In the genomic region with DNA sequence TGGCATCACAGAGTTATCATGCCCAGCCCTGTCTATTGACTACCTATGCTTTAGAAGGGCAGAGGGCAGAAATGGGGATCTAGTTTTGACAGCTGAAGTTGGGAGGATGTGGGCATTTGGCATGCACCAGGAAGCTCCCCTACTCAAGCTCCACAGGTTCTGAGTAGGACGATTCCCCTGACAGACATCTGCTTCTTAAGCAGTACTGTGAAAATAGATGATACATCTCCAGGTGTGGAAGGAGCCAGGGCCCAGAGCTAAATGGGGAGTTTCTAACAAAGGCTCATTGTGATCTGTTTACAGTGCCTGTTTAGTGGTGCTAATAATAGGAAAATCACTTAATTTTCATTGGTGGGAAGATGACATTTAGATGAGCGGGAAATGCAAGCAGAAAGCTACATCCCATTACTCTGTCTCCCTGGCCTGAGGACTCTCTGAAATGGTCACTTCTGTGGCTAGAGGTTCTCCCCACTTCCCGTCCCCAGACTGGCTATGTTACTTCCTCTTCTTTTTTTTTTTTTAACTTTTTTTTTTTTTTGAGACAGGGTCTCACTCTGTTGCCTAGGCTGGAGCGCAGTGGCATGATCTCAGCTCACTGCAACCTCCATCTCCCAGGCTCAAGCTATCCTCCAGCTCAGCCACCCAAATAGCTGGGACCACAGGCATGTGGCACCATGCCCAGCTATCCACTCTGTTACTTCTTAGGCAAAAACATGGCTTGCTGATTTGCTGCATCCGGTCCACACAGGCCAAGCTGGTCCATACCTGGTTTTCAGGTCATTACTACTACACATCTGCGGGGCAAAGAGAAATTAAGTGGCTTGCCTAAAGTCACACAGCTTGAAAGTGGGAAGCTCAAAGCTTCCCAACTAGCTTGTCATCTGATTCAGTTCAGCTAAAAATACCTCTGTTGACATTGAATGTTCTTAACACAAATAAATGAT, we compare ENCODE assay signal across 11 cellular contexts. TPM values are rescaled to one million over a fixed set of nuclear protein-coding genes. Genes with fewer than 3 reads are reported as not detected.
DNase-seq lines count a peak whose midpoint lies in the region; ATAC-seq and TF ChIP-seq lines count a peak whose summit lies in the region.
"Had no signal": no experiment of that assay in that cellular context is flagged by ENCODE, and none has a peak within 500 bp of the region (broad histone marks: within the 10 kb centered on the region; RNA-seq: fewer than 3 reads in every experiment).

No MANE protein-coding gene starts in this region.

- H3K4me1 Mint-ChIP-seq in activated T-helper 1 cell treated with anti-CD3 and anti-CD28 coated beads, Interleukin-12 subunit alpha, Interleukin-12 subunit beta, Interleukin-2, Interleukin-4 antibody, amounts not matched to agents 30 ng/mL and 10 ng/mL and 1 ng/mL, durations not matched to agents 14 hours and 24 hours and 36 hours (ENCODE audit: low read depth) = no peaks in the 10 kb centered on the region
- H3K4me1 Mint-ChIP-seq in T-cell = peaks cover 0 to 2% (median 0%) of the 10 kb centered on the region in 3 donors

- peaks cover 12 to 33% (median 15%) of the 10 kb centered on the region in 10 experiments for H3K4me1 ChIP-seq in BLaER1 treated with 17β-estradiol and CSF1 and Interleukin-3, amounts not matched to agents 10 nM and 100 nM
- H3K4me1 ChIP-seq in HEK293 (ENCODE audit: control insufficient read depth, insufficient read depth, low read length) = no peaks in the 10 kb centered on the region
- H3K4me1 ChIP-seq in SJCRH30 = peaks cover 13% of the 10 kb centered on the region
- H3K4me1 ChIP-seq in colonic mucosa = no peaks in the 10 kb centered on the region
- H3K4me1 ChIP-seq: body of pancreas had no signal

- POLR2A ChIA-PET in HEK293 (lab: Yijun Ruan, JAX) = interaction anchor here (0.6 to 0.7 kb wide), 3 partner anchors 10 to 95 kb away, joined by 3 to 4 read pairs (median 4); no protein-coding TSS in a partner anchor
- POLR2A ChIA-PET in T-cell (lab: Charles Lee) = no interaction called here

- no peaks in the 10 kb centered on the region for H3K27me3 ChIP-seq in BLaER1 treated with 17β-estradiol and CSF1 and Interleukin-3, amounts not matched to agents 10 nM and 100 nM
- H3K27me3 ChIP-seq in SJCRH30 (no peaks in the 10 kb centered on the region), colonic mucosa (no peaks in the 10 kb centered on the region)
- H3K27me3 ChIP-seq: body of pancreas had no signal

- no peaks in the 10 kb centered on the region for H4K20me1 ChIP-seq in BLaER1 treated with 17β-estradiol and CSF1 and Interleukin-3, amounts not matched to agents 10 nM and 100 nM

- DNase-seq in SJCRH30 (peak; percentile 89 to 90), glomerular visceral epithelial cell (ENCODE audit: extremely low spot score) (peak; percentile 98), NCI-H2171 (lab: John Stamatoyannopoulos, UW) (no peak), T-cell (no peak), colonic mucosa (no peak)
- DNase-seq in activated T-helper 1 cell treated with anti-CD3 and anti-CD28 coated beads, Interleukin-12 subunit alpha, Interleukin-12 subunit beta, Interleukin-2, Interleukin-4 antibody, amounts not matched to agents 30 ng/mL and 10 ng/mL and 1 ng/mL, durations not matched to agents 14 hours and 24 hours and 36 hours (ENCODE audit: low spot score) = no peak

- no peak overlapping the region for H3K27ac Mint-ChIP-seq in activated T-helper 1 cell treated with anti-CD3 and anti-CD28 coated beads, Interleukin-12 subunit alpha, Interleukin-12 subunit beta, Interleukin-2, Interleukin-4 antibody, amounts not matched to agents 30 ng/mL and 10 ng/mL and 1 ng/mL, durations not matched to agents 14 hours and 24 hours and 36 hours
- H3K27ac Mint-ChIP-seq in T-cell = no peak overlapping the region
- H3K27ac Mint-ChIP-seq: natural killer cell treated with Interleukin-12 subunit alpha and Interleukin-12 subunit beta and Interleukin-15 and Interleukin-18, amount 100 ng/mL, for 72 hours had no signal

- H3K36me3 Mint-ChIP-seq in activated T-helper 1 cell treated with anti-CD3 and anti-CD28 coated beads, Interleukin-12 subunit alpha, Interleukin-12 subunit beta, Interleukin-2, Interleukin-4 antibody, amounts not matched to agents 30 ng/mL and 10 ng/mL and 1 ng/mL, durations not matched to agents 14 hours and 24 hours and 36 hours (ENCODE audit: low read depth) = no peaks in the 10 kb centered on the region
- no peaks in the 10 kb centered on the region for H3K36me3 Mint-ChIP-seq in T-cell
- H3K36me3 Mint-ChIP-seq: natural killer cell treated with Interleukin-12 subunit alpha and Interleukin-12 subunit beta and Interleukin-15 and Interleukin-18, amount 100 ng/mL, for 72 hours had no signal

- H3K4me3 Mint-ChIP-seq in activated T-helper 1 cell treated with anti-CD3 and anti-CD28 coated beads, Interleukin-12 subunit alpha, Interleukin-12 subunit beta, Interleukin-2, Interleukin-4 antibody, amounts not matched to agents 30 ng/mL and 10 ng/mL and 1 ng/mL, durations not matched to agents 14 hours and 24 hours and 36 hours = no peak overlapping the region
- no peak overlapping the region for H3K4me3 Mint-ChIP-seq in T-cell
- H3K4me3 Mint-ChIP-seq: natural killer cell treated with Interleukin-12 subunit alpha and Interleukin-12 subunit beta and Interleukin-15 and Interleukin-18, amount 100 ng/mL, for 72 hours had no signal

- ATAC-seq in T-cell (replicated peaks in 1 of 4) = no peak
- ATAC-seq: body of pancreas had no signal

- H3K4me2 ChIP-seq in BLaER1 treated with 17β-estradiol and CSF1 and Interleukin-3, amounts not matched to agents 10 nM and 100 nM = peak overlapping the region; percentile 41 to 89 (median 63)
- H3K4me2 ChIP-seq: PC-9 had no signal

- no peak overlapping the region for H3K4me3 ChIP-seq in BLaER1 treated with 17β-estradiol and CSF1 and Interleukin-3, amounts not matched to agents 10 nM and 100 nM
- H3K4me3 ChIP-seq in HEK293 (ENCODE audit: low read depth, low read length) = no peak overlapping the region
- H3K4me3 ChIP-seq in SJCRH30 = no peak overlapping the region
- no peak overlapping the region for H3K4me3 ChIP-seq in colonic mucosa
- H3K4me3 ChIP-seq: body of pancreas, PC-9 had no signal

- intact Hi-C loops in activated T-helper 1 cell treated with anti-CD3 and anti-CD28 coated beads, Interleukin-12 subunit alpha, Interleukin-12 subunit beta, Interleukin-2, Interleukin-4 antibody, amounts not matched to agents 30 ng/mL and 10 ng/mL and 1 ng/mL, durations not matched to agents 14 hours and 24 hours and 36 hours (cut with micrococcal nuclease) = no loop called here
- intact Hi-C loops in colonic mucosa (cut with DNase I) = no loop called here

- H3K27me3 Mint-ChIP-seq in activated T-helper 1 cell treated with anti-CD3 and anti-CD28 coated beads, Interleukin-12 subunit alpha, Interleukin-12 subunit beta, Interleukin-2, Interleukin-4 antibody, amounts not matched to agents 30 ng/mL and 10 ng/mL and 1 ng/mL, durations not matched to agents 14 hours and 24 hours and 36 hours (ENCODE audit: insufficient read depth) = peaks cover 6% of the 10 kb centered on the region
- no peaks in the 10 kb centered on the region for H3K27me3 Mint-ChIP-seq in T-cell
- H3K27me3 Mint-ChIP-seq: natural killer cell treated with Interleukin-12 subunit alpha and Interleukin-12 subunit beta and Interleukin-15 and Interleukin-18, amount 100 ng/mL, for 72 hours had no signal

- peak overlapping the region in 2 of 11 experiments; percentile 41 to 46; a peak in 3 of 22 replicates for H3K27ac ChIP-seq in BLaER1 treated with 17β-estradiol and CSF1 and Interleukin-3, amounts not matched to agents 10 nM and 100 nM
- no peak overlapping the region for H3K27ac ChIP-seq in HEK293 (ENCODE audit: extremely low read depth, low read depth, low read length)
- H3K27ac ChIP-seq in SJCRH30 = peak overlapping the region; percentile 41
- no peak overlapping the region for H3K27ac ChIP-seq in colonic mucosa
- H3K27ac ChIP-seq: body of pancreas, PC-9 had no signal

- H3K9me3 Mint-ChIP-seq in activated T-helper 1 cell treated with anti-CD3 and anti-CD28 coated beads, Interleukin-12 subunit alpha, Interleukin-12 subunit beta, Interleukin-2, Interleukin-4 antibody, amounts not matched to agents 30 ng/mL and 10 ng/mL and 1 ng/mL, durations not matched to agents 14 hours and 24 hours and 36 hours = no peaks in the 10 kb centered on the region
- H3K9me3 Mint-ChIP-seq in T-cell = peaks cover 0 to 19% (median 0%) of the 10 kb centered on the region in 3 donors
- H3K9me3 Mint-ChIP-seq: natural killer cell treated with Interleukin-12 subunit alpha and Interleukin-12 subunit beta and Interleukin-15 and Interleukin-18, amount 100 ng/mL, for 72 hours had no signal

- CTCF ChIA-PET in HEK293 (lab: Yijun Ruan, JAX) (interaction anchor here (0.6 to 2.7 kb wide), 6 partner anchors 10 to 258 kb away, joined by 3 to 12 read pairs (median 4); no protein-coding TSS in a partner anchor), T-cell (lab: Charles Lee) (interaction anchor here in 1 of 2 donors (0.8 kb wide), 1 partner anchor 28 kb away, joined by 3 read pairs; no protein-coding TSS in a partner anchor)

- H3K9me3 ChIP-seq in BLaER1 treated with 17β-estradiol and CSF1 and Interleukin-3, amounts not matched to agents 10 nM and 100 nM (replicated peaks in 1 of 11) = peaks cover 0 to 10% (median 0%) of the 10 kb centered on the region in 11 experiments; a peak in 2 of 22 replicates
- H3K9me3 ChIP-seq in HEK293 (ENCODE audit: control insufficient read depth, insufficient read depth, low read depth, low read length) (no peaks in the 10 kb centered on the region), SJCRH30 (replicated peaks) (no peaks in the 10 kb centered on the region), colonic mucosa (no peaks in the 10 kb centered on the region)
- H3K9me3 ChIP-seq: body of pancreas had no signal

- no peak overlapping the region for H3K9ac ChIP-seq in BLaER1 treated with 17β-estradiol and CSF1 and Interleukin-3, amounts not matched to agents 10 nM and 100 nM
- H3K9ac ChIP-seq in colonic mucosa (ENCODE audit: low read depth in 2 of 2, low read length in 2 of 2) = no peak overlapping the region

- no peaks in the 10 kb centered on the region for H3K36me3 ChIP-seq in BLaER1 treated with 17β-estradiol and CSF1 and Interleukin-3, amounts not matched to agents 10 nM and 100 nM
- no peaks in the 10 kb centered on the region for H3K36me3 ChIP-seq in HEK293 (ENCODE audit: control insufficient read depth in 2 of 2, insufficient read depth in 1 of 2, low read length in 2 of 2)
- no peaks in the 10 kb centered on the region for H3K36me3 ChIP-seq in SJCRH30
- H3K36me3 ChIP-seq in colonic mucosa = no peaks in the 10 kb centered on the region

- TF ChIP-seq CTCF in HEK293 (tag by site-specific recombination; IDR thresholded peaks at IDR 0.05) (no peak), colonic mucosa (IDR thresholded peaks at IDR 0.05) (no peak)

TF ChIP-seq in HEK293, 187 proteins besides CTCF, POLR2A, EP300 and RAD21 (continues in another document):
- peak; percentile 29; the same call in 1 of the 2 replicates for TF ChIP-seq ZNF335 (tag by site-specific recombination; conservative IDR thresholded peaks at IDR 0.05)
- TF ChIP-seq ZNF404 (tag by site-specific recombination; IDR thresholded peaks at IDR 0.05) = no peak

RNA-seq across cellular contexts. Expression of a gene that starts 23.2 kb away (rescaled TPM):
- 0.49 and 0.61 TPM in 2 replicates for total RNA-seq in SJCRH30 (2014; rRNA removed; shearing (Covaris generic))
- 0.96 and 1.4 TPM in 2 replicates for total RNA-seq in activated T-helper 1 cell treated with anti-CD3 and anti-CD28 coated beads, Interleukin-12 subunit alpha, Interleukin-12 subunit beta, Interleukin-2, Interleukin-4 antibody, amounts not matched to agents 30 ng/mL and 10 ng/mL and 1 ng/mL, durations not matched to agents 14 hours and 24 hours and 36 hours
- total RNA-seq in T-cell = 1 to 10 TPM; 2.3 to 3.6 (median 2.4) TPM
- 1 to 10 TPM in 1 of 2 donors, under 1 TPM in 1; 0.69 to 1.4 TPM for total RNA-seq in colonic mucosa

Comparison
In these comparisons a context has a peak if more than half of its experiments do, and no peak if none do; other contexts are left out.
1. DNase-seq: peak in SJCRH30 (2 of 2) and glomerular visceral epithelial cell (single experiment); none in NCI-H2171 (single experiment), activated T-helper 1 cell treated with anti-CD3 and anti-CD28 coated beads, Interleukin-12 subunit alpha, Interleukin-12 subunit beta, Interleukin-2, Interleukin-4 antibody, amounts not matched to agents 30 ng/mL and 10 ng/mL and 1 ng/mL, durations not matched to agents 14 hours and 24 hours and 36 hours (single experiment), T-cell (0 of 34) and colonic mucosa (single experiment).